1 cellular context compared by ENCODE assay signal in genomic region chr3:86986666-86987420, GRCh38.
TF ChIP-seq lines count a peak whose summit lies in the region.

No MANE protein-coding gene starts in this region.

TF ChIP-seq in HepG2, 621 proteins besides CTCF, POLR2A, EP300 and RAD21 (continued from another document):
- no peak for TF ChIP-seq ZNF350 (CRISPR knock-in tag; IDR thresholded peaks at IDR 0.05; ENCODE audit: borderline replicate concordance, low read depth)
